In genomic region chr1:24385160-24385939, GRCh38 we compare ENCODE assay signal across 8 cellular contexts. TPM values are rescaled to one million over a fixed set of nuclear protein-coding genes. Genes with fewer than 3 reads are reported as not detected.
A peak's percentile ranks its signal among the peaks of the same experiment; 100 is the strongest.
DNase-seq lines count a peak whose midpoint lies in the region; ATAC-seq, FAIRE-seq and TF ChIP-seq lines count a peak whose summit lies in the region.

No MANE protein-coding gene starts in this region.

- H3K9ac ChIP-seq in MM.1S (ENCODE audit: low read length) (peak overlapping the region; percentile 24; the same call in 1 of the 2 replicates), mesendoderm (ENCODE audit: low read length) (no peak overlapping the region)

- H3K36me3 ChIP-seq in MM.1S (replicated peaks; ENCODE audit: insufficient read depth, low read length) (no peaks in the 10 kb centered on the region), mesendoderm (ENCODE audit: control insufficient read depth, insufficient read depth, low read length) (no peaks in the 10 kb centered on the region)

- no peaks in the 10 kb centered on the region for H3K27me3 Mint-ChIP-seq in activated naive CD8-positive, alpha-beta T cell treated with anti-CD3 and anti-CD28 coated beads, Interleukin-2, amount 10 ng/mL, durations not matched to agents 7 days and 5 days

- H3K4me3 ChIP-seq in MM.1S (ENCODE audit: low read length) = peak overlapping the region; percentile 19; the same call in 1 of the 2 replicates
- H3K4me3 ChIP-seq in mesendoderm (ENCODE audit: low read length) = no peak overlapping the region

- H3K56ac ChIP-seq in mesendoderm (ENCODE audit: low read length) = no peak overlapping the region

- TF ChIP-seq CTCF in D721Med (IDR thresholded peaks at IDR 0.05; ENCODE audit: insufficient read depth, missing control alignments) (peak; percentile 30), MM.1S (IDR thresholded peaks at IDR 0.05; ENCODE audit: low read length) (peak; percentile 71)

- H2BK15ac ChIP-seq in mesendoderm (replicated peaks; ENCODE audit: low read depth) = no peak overlapping the region

- ATAC-seq in activated naive CD8-positive, alpha-beta T cell treated with anti-CD3 and anti-CD28 coated beads, Interleukin-2, amount 10 ng/mL, durations not matched to agents 7 days and 5 days (ENCODE audit: low read depth) = peak; percentile 65

- no peak overlapping the region for H4K8ac ChIP-seq in mesendoderm (ENCODE audit: low read depth, low read length)

- H3K9me2 ChIP-seq in MM.1S (replicated peaks; ENCODE audit: insufficient read depth, low read length) = no peaks in the 10 kb centered on the region

- H4K20me1 ChIP-seq in MM.1S (ENCODE audit: insufficient read depth, low read length) = no peaks in the 10 kb centered on the region

- POLR2A ChIA-PET in activated naive CD8-positive, alpha-beta T cell treated with anti-CD3 and anti-CD28 coated beads, Interleukin-2, amount 10 ng/mL, durations not matched to agents 7 days and 5 days (lab: Charles Lee) = no interaction called here

- H3K27me3 ChIP-seq in MM.1S (replicated peaks; ENCODE audit: insufficient read depth, low read length) (no peaks in the 10 kb centered on the region), mesendoderm (ENCODE audit: insufficient read depth, low read length, poor library complexity) (no peaks in the 10 kb centered on the region)

- peaks cover 47% of the 10 kb centered on the region for H3F3A ChIP-seq in MM.1S (ENCODE audit: insufficient read depth, low read length)

- FAIRE-seq in D721Med (lab: Jason Lieb, UNC) = no peak

- H3K9me3 ChIP-seq in MM.1S (replicated peaks; ENCODE audit: insufficient read depth, low read length) = no peaks in the 10 kb centered on the region

- H3K4me2 ChIP-seq in MM.1S (ENCODE audit: low read depth, low read length) (peak overlapping the region; percentile 60), mesendoderm (ENCODE audit: low read length) (no peak overlapping the region)

- H3K27ac ChIP-seq in MM.1S (ENCODE audit: low read length) (peak overlapping the region; percentile 89), mesendoderm (ENCODE audit: low read depth, low read length) (no peak overlapping the region)

- H3K23ac ChIP-seq in mesendoderm (ENCODE audit: low read length) = no peak overlapping the region

- H3K79me1 ChIP-seq in mesendoderm (ENCODE audit: low read length) = no peaks in the 10 kb centered on the region

- H2BK5ac ChIP-seq in mesendoderm (ENCODE audit: low read length) = no peak overlapping the region

- no peak overlapping the region for H2AK5ac ChIP-seq in mesendoderm (ENCODE audit: low read length)

- H3K27ac Mint-ChIP-seq in activated naive CD8-positive, alpha-beta T cell treated with anti-CD3 and anti-CD28 coated beads, Interleukin-2, amount 10 ng/mL, durations not matched to agents 7 days and 5 days = peak overlapping the region; percentile 49

- peaks cover 14% of the 10 kb centered on the region for H3K36me3 Mint-ChIP-seq in activated naive CD8-positive, alpha-beta T cell treated with anti-CD3 and anti-CD28 coated beads, Interleukin-2, amount 10 ng/mL, durations not matched to agents 7 days and 5 days

- no peak overlapping the region for H3K4ac ChIP-seq in mesendoderm (ENCODE audit: low read depth, low read length)

- H3K4me1 Mint-ChIP-seq in activated naive CD8-positive, alpha-beta T cell treated with anti-CD3 and anti-CD28 coated beads, Interleukin-2, amount 10 ng/mL, durations not matched to agents 7 days and 5 days = peaks cover 19% of the 10 kb centered on the region

- WGBS in mesendoderm (ENCODE audit: extremely low coverage, insufficient coverage, low lambda C conversion rate) = no CpG with 5 or more reads among the region's 12 CpGs

- no peak overlapping the region for H2AFZ ChIP-seq in MM.1S (ENCODE audit: low read length)

- H3K9me3 Mint-ChIP-seq in activated naive CD8-positive, alpha-beta T cell treated with anti-CD3 and anti-CD28 coated beads, Interleukin-2, amount 10 ng/mL, durations not matched to agents 7 days and 5 days = no peaks in the 10 kb centered on the region

- H3K79me2 ChIP-seq in MM.1S (ENCODE audit: low read length) (no peaks in the 10 kb centered on the region), mesendoderm (ENCODE audit: control insufficient read depth, insufficient read depth, low read length) (no peaks in the 10 kb centered on the region)

- H3K18ac ChIP-seq in mesendoderm (ENCODE audit: low read length) = no peak overlapping the region

- no peak overlapping the region for H2BK120ac ChIP-seq in mesendoderm (ENCODE audit: low read depth, low read length)

- DNase-seq in D721Med (ENCODE audit: insufficient read length, low spot score) = no peak
- DNase-seq in MM.1S = peak; percentile 55
- DNase-seq in activated naive CD8-positive, alpha-beta T cell treated with anti-CD3 and anti-CD28 coated beads, Interleukin-2, amount 10 ng/mL, durations not matched to agents 7 days and 5 days = no peak
- peak; percentile 71 for DNase-seq in mesendoderm
- DNase-seq in HuH-7.5 (ENCODE audit: low spot score) = no peak
- DNase-seq in NCI-H2029 (lab: John Stamatoyannopoulos, UW) = no peak
- no peak for DNase-seq in NOMO-1 treated with DMSO at 0.1 percent for 48 hours (lab: John Stamatoyannopoulos, UW; ENCODE audit: unreplicated experiment)
- no peak for DNase-seq in cerebellar nuclear complex (lab: John Stamatoyannopoulos, UW)

- no peak overlapping the region for H3K4me3 Mint-ChIP-seq in activated naive CD8-positive, alpha-beta T cell treated with anti-CD3 and anti-CD28 coated beads, Interleukin-2, amount 10 ng/mL, durations not matched to agents 7 days and 5 days

- no peak overlapping the region for H4K5ac ChIP-seq in mesendoderm (ENCODE audit: low read length)

- H3K4me1 ChIP-seq in MM.1S (ENCODE audit: low read length) (peaks cover 68% of the 10 kb centered on the region), mesendoderm (ENCODE audit: control insufficient read depth, low read depth, low read length) (no peaks in the 10 kb centered on the region)

RNA-seq across cellular contexts. Expression of gene STPG1, which starts 28.2 kb away (rescaled TPM):
- 1 to 10 TPM; 8.6 to 9.0 TPM for total RNA-seq in activated naive CD8-positive, alpha-beta T cell treated with anti-CD3 and anti-CD28 coated beads, Interleukin-2, amount 10 ng/mL, durations not matched to agents 7 days and 5 days
- polyA plus RNA-seq in mesendoderm (2013, experiment 1 of 2) = 7.7 TPM
- 8.9 TPM for polyA plus RNA-seq in mesendoderm (2013, experiment 2 of 2)

RNA-seq across cellular contexts. Expression of gene NIPAL3, which starts 30.3 kb away (rescaled TPM):
- 10 to 100 TPM; 54.1 to 55.1 TPM for total RNA-seq in activated naive CD8-positive, alpha-beta T cell treated with anti-CD3 and anti-CD28 coated beads, Interleukin-2, amount 10 ng/mL, durations not matched to agents 7 days and 5 days
- 3.5 TPM for polyA plus RNA-seq in mesendoderm (2013, experiment 1 of 2)
- polyA plus RNA-seq in mesendoderm (2013, experiment 2 of 2) = 3.6 TPM

Comparison
In these comparisons a context has a peak if more than half of its experiments do, and no peak if none do; other contexts are left out.
1. DNase-seq: peak in MM.1S (single experiment) and mesendoderm (single experiment); none in D721Med (single experiment), activated naive CD8-positive, alpha-beta T cell treated with anti-CD3 and anti-CD28 coated beads, Interleukin-2, amount 10 ng/mL, durations not matched to agents 7 days and 5 days (single experiment), HuH-7.5 (single experiment), NCI-H2029 (single experiment), NOMO-1 treated with DMSO at 0.1 percent for 48 hours (single experiment) and cerebellar nuclear complex (0 of 2).